In the genomic region with DNA sequence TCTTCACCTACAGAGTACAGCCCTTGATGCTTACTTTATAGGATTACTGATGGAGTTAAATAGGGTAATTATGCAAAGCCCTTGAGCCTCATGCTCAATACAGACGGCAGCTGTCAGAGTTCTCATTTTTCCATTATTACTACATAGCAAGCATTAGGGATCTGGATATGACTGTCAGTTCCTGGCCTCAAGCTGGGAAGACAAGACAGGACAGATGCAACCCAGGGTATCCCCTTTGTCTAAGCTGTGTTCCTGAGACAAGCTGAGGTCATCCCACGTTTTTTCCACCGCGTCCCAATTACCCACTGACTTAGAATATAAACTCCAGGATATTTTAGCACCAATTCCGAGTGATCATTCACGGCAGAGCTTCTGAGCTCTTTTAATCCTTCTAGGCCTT, we compare ENCODE assay signal across 18 cellular contexts.
DNase-seq lines count a peak whose midpoint lies in the region; ATAC-seq and TF ChIP-seq lines count a peak whose summit lies in the region.
"Had no signal": no experiment of that assay in that cellular context is flagged by ENCODE, and none has a peak within 500 bp of the region (broad histone marks: within the 10 kb centered on the region; RNA-seq: fewer than 3 reads in every experiment).

No MANE protein-coding gene starts in this region.

- intact Hi-C loops in posterior cingulate gyrus (cut with DNase I): no loop called here
- intact Hi-C loops in activated CD4-positive, alpha-beta T cell treated with anti-CD3 and anti-CD28 coated beads for 36 hours (cut with DNase I, micrococcal nuclease): no loop called here
- intact Hi-C loops in sciatic nerve (cut with DNase I): no loop called here

- no peak for TF ChIP-seq CTCF in brain (conservative IDR thresholded peaks at IDR 0.05)

- POLR2A ChIA-PET in activated CD4-positive, alpha-beta T cell treated with anti-CD3 and anti-CD28 coated beads for 36 hours (lab: Charles Lee): no interaction called here

- CTCF ChIA-PET in activated CD4-positive, alpha-beta T cell treated with anti-CD3 and anti-CD28 coated beads for 36 hours (lab: Charles Lee): no interaction called here

- no peaks in the 10 kb centered on the region for H3K27me3 Mint-ChIP-seq in brain
- H3K27me3 Mint-ChIP-seq in activated CD4-positive, alpha-beta T cell treated with anti-CD3 and anti-CD28 coated beads for 36 hours: peaks cover 18% of the 10 kb centered on the region

- H3K4me3 Mint-ChIP-seq in brain: peak overlapping the region in 1 of 5 experiments; percentile 0
- no peak overlapping the region for H3K4me3 Mint-ChIP-seq in activated CD4-positive, alpha-beta T cell treated with anti-CD3 and anti-CD28 coated beads for 36 hours
- H3K4me3 Mint-ChIP-seq: activated naive CD4-positive, alpha-beta T cell treated with anti-CD3 and anti-CD28 coated beads for 36 hours; activated T-cell treated with anti-CD3 and anti-CD28 coated beads, Interleukin-2, amount 50 U/mL, for 24 hours; central memory CD8-positive, alpha-beta T cell; natural killer cell treated with Interleukin-12 subunit alpha and Interleukin-12 subunit beta and Interleukin-15 and Interleukin-18, amount 100 ng/mL, for 72 hours; stimulated activated effector memory CD8-positive, alpha-beta T cell treated with anti-CD3 and anti-CD28 coated beads, Interleukin-12 subunit alpha, Interleukin-12 subunit beta, amount 100 ng/mL, for 72 hours had no signal

- H3K4me1 Mint-ChIP-seq in brain: peaks cover 32% of the 10 kb centered on the region
- H3K4me1 Mint-ChIP-seq in activated CD4-positive, alpha-beta T cell treated with anti-CD3 and anti-CD28 coated beads for 36 hours: peaks cover under 1% of the 10 kb centered on the region
- H3K4me1 Mint-ChIP-seq: central memory CD8-positive, alpha-beta T cell; stimulated activated effector memory CD8-positive, alpha-beta T cell treated with anti-CD3 and anti-CD28 coated beads, Interleukin-12 subunit alpha, Interleukin-12 subunit beta, amount 100 ng/mL, for 72 hours had no signal

- no peak for ATAC-seq in activated CD4-positive, alpha-beta T cell treated with anti-CD3 and anti-CD28 coated beads for 36 hours
- no peak for ATAC-seq in sciatic nerve
- ATAC-seq: natural killer cell treated with Interleukin-12 subunit alpha and Interleukin-12 subunit beta and Interleukin-15 and Interleukin-18, amount 100 ng/mL, for 72 hours; stimulated activated effector memory CD8-positive, alpha-beta T cell treated with anti-CD3 and anti-CD28 coated beads, Interleukin-12 subunit alpha, Interleukin-12 subunit beta, amount 100 ng/mL, for 72 hours had no signal

- DNase-seq in NCI-H2107 treated with DMSO at 0.1 percent for 48 hours (lab: John Stamatoyannopoulos, UW; ENCODE audit: unreplicated experiment) (peak; percentile 30), NCI-H2107 (lab: John Stamatoyannopoulos, UW) (no peak), NCI-H446 treated with DMSO at 0.1 percent for 48 hours (lab: John Stamatoyannopoulos, UW) (peak; percentile 26), retina (peak; percentile 63), posterior cingulate gyrus (no peak), sciatic nerve (ENCODE audit: low spot score) (no peak)
- no peak for DNase-seq in activated CD4-positive, alpha-beta T cell treated with anti-CD3 and anti-CD28 coated beads for 36 hours
- DNase-seq: activated naive CD4-positive, alpha-beta T cell treated with anti-CD3 and anti-CD28 coated beads for 36 hours; activated T-cell treated with anti-CD3 and anti-CD28 coated beads, Interleukin-2, amount 50 U/mL, for 24 hours; aorta; NCI-H187; RPMI8226; SK-N-SH; testis had no signal

- H3K27ac Mint-ChIP-seq in brain: peak overlapping the region in 3 of 5 experiments; percentile 2 to 75 (median 74)
- no peak overlapping the region for H3K27ac Mint-ChIP-seq in activated CD4-positive, alpha-beta T cell treated with anti-CD3 and anti-CD28 coated beads for 36 hours
- H3K27ac Mint-ChIP-seq: activated naive CD4-positive, alpha-beta T cell treated with anti-CD3 and anti-CD28 coated beads for 36 hours; activated T-cell treated with anti-CD3 and anti-CD28 coated beads, Interleukin-2, amount 50 U/mL, for 24 hours; natural killer cell treated with Interleukin-12 subunit alpha and Interleukin-12 subunit beta and Interleukin-15 and Interleukin-18, amount 100 ng/mL, for 72 hours; stimulated activated effector memory CD8-positive, alpha-beta T cell treated with anti-CD3 and anti-CD28 coated beads, Interleukin-12 subunit alpha, Interleukin-12 subunit beta, amount 100 ng/mL, for 72 hours had no signal

- no peaks in the 10 kb centered on the region for H3K9me3 Mint-ChIP-seq in brain
- H3K9me3 Mint-ChIP-seq in activated CD4-positive, alpha-beta T cell treated with anti-CD3 and anti-CD28 coated beads for 36 hours (ENCODE audit: low read depth): no peaks in the 10 kb centered on the region
- H3K9me3 Mint-ChIP-seq: activated naive CD4-positive, alpha-beta T cell treated with anti-CD3 and anti-CD28 coated beads for 36 hours; activated T-cell treated with anti-CD3 and anti-CD28 coated beads, Interleukin-2, amount 50 U/mL, for 24 hours; central memory CD8-positive, alpha-beta T cell; stimulated activated effector memory CD8-positive, alpha-beta T cell treated with anti-CD3 and anti-CD28 coated beads, Interleukin-12 subunit alpha, Interleukin-12 subunit beta, amount 100 ng/mL, for 72 hours had no signal

- no peaks in the 10 kb centered on the region for H3K36me3 Mint-ChIP-seq in brain
- H3K36me3 Mint-ChIP-seq in activated CD4-positive, alpha-beta T cell treated with anti-CD3 and anti-CD28 coated beads for 36 hours (ENCODE audit: low read depth): no peaks in the 10 kb centered on the region
- H3K36me3 Mint-ChIP-seq: natural killer cell treated with Interleukin-12 subunit alpha and Interleukin-12 subunit beta and Interleukin-15 and Interleukin-18, amount 100 ng/mL, for 72 hours; stimulated activated effector memory CD8-positive, alpha-beta T cell treated with anti-CD3 and anti-CD28 coated beads, Interleukin-12 subunit alpha, Interleukin-12 subunit beta, amount 100 ng/mL, for 72 hours had no signal

Comparison
In these comparisons a context has a peak if more than half of its experiments do, and no peak if none do; other contexts are left out.
1. DNase-seq: peak in NCI-H2107 treated with DMSO at 0.1 percent for 48 hours (single experiment), NCI-H446 treated with DMSO at 0.1 percent for 48 hours (single experiment) and retina (single experiment); none in NCI-H2107 (single experiment), posterior cingulate gyrus (0 of 10), activated CD4-positive, alpha-beta T cell treated with anti-CD3 and anti-CD28 coated beads for 36 hours (single experiment) and sciatic nerve (single experiment).